8 cellular contexts compared by ENCODE assay signal in genomic region chr4:164956766-164957643, GRCh38. TPM values are rescaled to one million over a fixed set of nuclear protein-coding genes. Genes with fewer than 3 reads are reported as not detected.
DNase-seq lines count a peak whose midpoint lies in the region; ATAC-seq and TF ChIP-seq lines count a peak whose summit lies in the region.

No MANE protein-coding gene starts in this region.

- no CpG with 5 or more reads among the region's 46 CpGs for WGBS in trophoblast cell (ENCODE audit: extremely low coverage, insufficient coverage, insufficient read length)

- ATAC-seq in GM19351 (IDR thresholded peaks at IDR 0.05; ENCODE audit: unreplicated experiment), result peak; percentile 100
- peak; percentile 100 for ATAC-seq in HG03521 (IDR thresholded peaks at IDR 0.05; ENCODE audit: unreplicated experiment)
- peak; percentile 96 for ATAC-seq in Right ventricle myocardium inferior

- peak overlapping the region; percentile 46 for H3K27ac Mint-ChIP-seq in activated naive CD4-positive, alpha-beta T cell treated with anti-CD3 and anti-CD28 coated beads, Interleukin-2, amount 50 U/mL, for 24 hours

- H3K4me1 ChIP-seq in SJCRH30 (peaks cover 4% of the 10 kb centered on the region; the same call in 1 of the 2 replicates), trophoblast cell (ENCODE audit: control insufficient read depth in 1 of 2, insufficient read depth in 2 of 2, low read length in 2 of 2) (peaks cover 4% of the 10 kb centered on the region in 2 experiments), tibial artery (peaks cover 0 to 11% (median 5%) of the 10 kb centered on the region in 4 donors)

- H3K4me2 ChIP-seq in trophoblast cell (ENCODE audit: low read length), result peak overlapping the region; percentile 80

- H4K8ac ChIP-seq in trophoblast cell (ENCODE audit: low read depth, low read length), result peak overlapping the region; percentile 99

- peaks cover 7% of the 10 kb centered on the region for H3K36me3 Mint-ChIP-seq in activated naive CD4-positive, alpha-beta T cell treated with anti-CD3 and anti-CD28 coated beads, Interleukin-2, amount 50 U/mL, for 24 hours

- peak overlapping the region; percentile 92 for H3K4me3 Mint-ChIP-seq in activated naive CD4-positive, alpha-beta T cell treated with anti-CD3 and anti-CD28 coated beads, Interleukin-2, amount 50 U/mL, for 24 hours

- H3K4ac ChIP-seq in trophoblast cell (ENCODE audit: low read depth, low read length), result peak overlapping the region; percentile 47

- H3K9me3 ChIP-seq in SJCRH30 (replicated peaks) (no peaks in the 10 kb centered on the region), trophoblast cell (ENCODE audit: insufficient read depth, low read depth, low read length) (no peaks in the 10 kb centered on the region), tibial artery (no peaks in the 10 kb centered on the region)

- H2AFZ ChIP-seq in trophoblast cell (ENCODE audit: insufficient read depth, low read length, poor library complexity), result peak overlapping the region; percentile 96

- H2BK12ac ChIP-seq in trophoblast cell (ENCODE audit: low read length), result no peak overlapping the region

- no peak for DNase-seq in BJ (ENCODE audit: low read depth)
- DNase-seq in SJCRH30, result peak; percentile 79 to 80
- DNase-seq in Right ventricle myocardium inferior (ENCODE audit: missing footprints), result peak; percentile 88
- peak; percentile 78 to 80 for DNase-seq in trophoblast cell
- peak; percentile 45 to 79 for DNase-seq in tibial artery

- peaks cover 6% of the 10 kb centered on the region for H3K79me2 ChIP-seq in trophoblast cell (ENCODE audit: control insufficient read depth, insufficient read depth, low read length, poor library complexity)

- H3K23ac ChIP-seq in trophoblast cell (ENCODE audit: low read length), result no peak overlapping the region

- H3K27me3 Mint-ChIP-seq in activated naive CD4-positive, alpha-beta T cell treated with anti-CD3 and anti-CD28 coated beads, Interleukin-2, amount 50 U/mL, for 24 hours, result peaks cover 3% of the 10 kb centered on the region

- peaks cover 9% of the 10 kb centered on the region for H3K9me3 Mint-ChIP-seq in activated naive CD4-positive, alpha-beta T cell treated with anti-CD3 and anti-CD28 coated beads, Interleukin-2, amount 50 U/mL, for 24 hours

- peak overlapping the region; percentile 23; the same call in 1 of the 2 replicates for H3K27ac ChIP-seq in SJCRH30
- H3K27ac ChIP-seq in trophoblast cell (ENCODE audit: low read depth, low read length), result no peak overlapping the region
- H3K27ac ChIP-seq in tibial artery, result peak overlapping the region; percentile 32 to 52

- TF ChIP-seq CTCF in BJ (IDR thresholded peaks at IDR 0.05; ENCODE audit: insufficient read depth, low read depth, low read length), result no peak
- no peak for TF ChIP-seq CTCF in tibial artery (IDR thresholded peaks at IDR 0.05)

- peak overlapping the region; percentile 64 for H2BK5ac ChIP-seq in trophoblast cell (ENCODE audit: low read depth, low read length, poor library complexity)

- H3K4me3 ChIP-seq in BJ (ENCODE audit: low read depth, low read length) (peak overlapping the region; percentile 59), SJCRH30 (peak overlapping the region; percentile 85), trophoblast cell (ENCODE audit: low read depth, low read length) (peak overlapping the region; percentile 85), tibial artery (peak overlapping the region; percentile 61 to 75)

- H4K91ac ChIP-seq in trophoblast cell (ENCODE audit: low read depth, low read length), result peak overlapping the region; percentile 77

- CTCF ChIA-PET in BJ (lab: Yijun Ruan, JAX), result no interaction called here

- H2AK5ac ChIP-seq in trophoblast cell (ENCODE audit: low read length), result peak overlapping the region; percentile 47

- intact Hi-C loops in Right ventricle myocardium inferior (cut with DNase I), result loop anchor here (5.0 kb wide), 1 partner anchor 115 kb away; no protein-coding TSS in a partner anchor
- intact Hi-C loops in tibial artery (cut with DNase I; ENCODE audit: low total_unique reads), result no loop called here

- H3K36me3 ChIP-seq in BJ (ENCODE audit: control insufficient read depth, insufficient read depth, low read length), result no peaks in the 10 kb centered on the region
- no peaks in the 10 kb centered on the region for H3K36me3 ChIP-seq in SJCRH30
- no peaks in the 10 kb centered on the region for H3K36me3 ChIP-seq in trophoblast cell (ENCODE audit: control insufficient read depth in 1 of 2, insufficient read depth in 2 of 2, low read length in 2 of 2)
- no peaks in the 10 kb centered on the region for H3K36me3 ChIP-seq in tibial artery

- H3K27me3 ChIP-seq in BJ (ENCODE audit: control insufficient read depth, insufficient read depth, low read length), result no peaks in the 10 kb centered on the region
- H3K27me3 ChIP-seq in SJCRH30, result no peaks in the 10 kb centered on the region
- H3K27me3 ChIP-seq in trophoblast cell (ENCODE audit: insufficient read depth, low read length), result no peaks in the 10 kb centered on the region
- H3K27me3 ChIP-seq in tibial artery, result no peaks in the 10 kb centered on the region

- peak overlapping the region; percentile 28 for H3K18ac ChIP-seq in trophoblast cell (ENCODE audit: low read length)

- peak overlapping the region; percentile 48 for H3K14ac ChIP-seq in trophoblast cell (ENCODE audit: low read length)

- H2BK120ac ChIP-seq in trophoblast cell (ENCODE audit: insufficient read depth, low read length, poor library complexity), result peak overlapping the region; percentile 29

- peaks cover 27% of the 10 kb centered on the region for H3K4me1 Mint-ChIP-seq in activated naive CD4-positive, alpha-beta T cell treated with anti-CD3 and anti-CD28 coated beads, Interleukin-2, amount 50 U/mL, for 24 hours

- H3K9ac ChIP-seq in trophoblast cell (ENCODE audit: low read length), result no peak overlapping the region

- peaks cover 5% of the 10 kb centered on the region for H3K79me1 ChIP-seq in trophoblast cell (ENCODE audit: low read length)

- POLR2A ChIA-PET in BJ (lab: Charles Lee), result no interaction called here

- peak overlapping the region; percentile 93 for H4K12ac ChIP-seq in trophoblast cell (ENCODE audit: low read depth, low read length)

RNA-seq across cellular contexts. Expression of gene TRIM61, which starts 20.5 kb away (rescaled TPM):
- polyA plus RNA-seq in BJ (2011; rRNA removed), result 1.0 and 1.3 TPM in 2 replicates
- polyA minus RNA-seq in BJ (2011; rRNA and poly(A)+ RNA removed), result 0.82 and 1.8 TPM in 2 replicates
- not detected in 2 replicates for total RNA-seq in SJCRH30 (2014; rRNA removed; shearing (Covaris generic))
- 2.2 TPM for total RNA-seq in Right ventricle myocardium inferior
- 3.1 TPM in 2 replicates for polyA plus RNA-seq in trophoblast cell (2013)
